Comparison of ENCODE assay signal across 9 cellular contexts in the genomic region with DNA sequence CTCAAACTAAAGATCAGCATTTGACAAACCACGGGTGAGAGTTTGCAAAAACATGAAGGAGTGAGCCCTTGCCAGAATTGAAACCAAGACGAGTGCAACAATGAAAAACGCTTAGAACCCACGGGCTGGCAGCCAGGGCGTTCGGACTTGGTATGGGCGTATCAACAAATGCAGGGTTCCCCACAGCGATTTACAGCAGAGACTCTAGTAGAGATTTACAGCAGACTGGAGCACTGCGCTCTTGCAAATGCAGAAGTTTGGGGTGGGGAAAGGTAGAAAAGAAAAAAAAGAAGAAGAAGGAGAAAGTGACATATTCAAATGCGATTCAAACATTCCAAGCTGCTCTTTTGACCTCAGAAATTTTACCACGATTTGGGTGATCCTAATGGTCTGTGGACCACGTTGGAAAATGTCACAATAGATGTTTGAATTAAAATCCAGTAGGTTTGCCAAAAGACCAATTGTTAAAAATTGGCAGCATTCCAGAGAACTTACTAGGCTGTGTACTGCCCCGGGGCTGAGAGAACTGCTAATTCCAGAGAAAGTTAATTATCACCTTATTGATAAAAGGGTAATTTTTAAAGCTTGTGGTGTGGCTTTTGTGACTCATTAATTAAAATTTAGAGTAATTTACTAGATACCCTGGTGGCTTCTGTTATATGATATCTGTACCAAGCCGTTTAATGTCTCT. TPM values are rescaled to one million over a fixed set of nuclear protein-coding genes. Genes with fewer than 3 reads are reported as not detected.
A peak's percentile ranks its signal among the peaks of the same experiment; 100 is the strongest.
DNase-seq lines count a peak whose midpoint lies in the region; ATAC-seq lines count a peak whose summit lies in the region.
"Had no signal": no experiment of that assay in that cellular context is flagged by ENCODE, and none has a peak within 500 bp of the region (broad histone marks: within the 10 kb centered on the region; RNA-seq: fewer than 3 reads in every experiment).

No MANE protein-coding gene starts in this region.

- H3K9me3 Mint-ChIP-seq in T-helper 2 cell treated with Interferon-gamma antibody and Interleukin-4, amounts not matched to agents 5 μg/mL and 100 μg/mL, for 36 hours = no peaks in the 10 kb centered on the region
- peaks cover 0 to 5% (median 0%) of the 10 kb centered on the region in 11 donors for H3K9me3 Mint-ChIP-seq in naive thymus-derived CD4-positive, alpha-beta T cell

- CTCF ChIA-PET in naive thymus-derived CD4-positive, alpha-beta T cell (lab: Charles Lee) = interaction anchor here (0.9 to 6.3 kb wide), 8 partner anchors 12 to 90 kb away, joined by 3 to 67 read pairs (median 5); no protein-coding TSS in a partner anchor

- peak overlapping the region; percentile 93 for H3K4me3 Mint-ChIP-seq in T-helper 2 cell treated with Interferon-gamma antibody and Interleukin-4, amounts not matched to agents 5 μg/mL and 100 μg/mL, for 36 hours
- peak overlapping the region; percentile 85 to 98 (median 95) for H3K4me3 Mint-ChIP-seq in naive thymus-derived CD4-positive, alpha-beta T cell

- H3K9me3 ChIP-seq in duodenal mucosa (ENCODE audit: control insufficient read depth in 1 of 2, low read length in 2 of 2) = no peaks in the 10 kb centered on the region
- no peaks in the 10 kb centered on the region for H3K9me3 ChIP-seq in naive thymus-derived CD4-positive, alpha-beta T cell (ENCODE audit: control insufficient read depth in 2 of 3, low read length in 3 of 3)

- peaks cover 0 to 3% of the 10 kb centered on the region in 2 donors for H3K27me3 ChIP-seq in duodenal mucosa (ENCODE audit: control insufficient read depth in 1 of 2, insufficient read depth in 2 of 2, low read length in 2 of 2)
- H3K27me3 ChIP-seq in naive thymus-derived CD4-positive, alpha-beta T cell (ENCODE audit: control insufficient read depth in 2 of 2, insufficient read depth in 2 of 2, low read length in 2 of 2) = no peaks in the 10 kb centered on the region

- H3K4me1 ChIP-seq in duodenal mucosa (ENCODE audit: control insufficient read depth in 1 of 2, insufficient read depth in 2 of 2, low read length in 2 of 2) = peaks cover 29 to 36% of the 10 kb centered on the region in 2 donors
- H3K4me1 ChIP-seq in naive thymus-derived CD4-positive, alpha-beta T cell (ENCODE audit: control insufficient read depth in 2 of 2, insufficient read depth in 2 of 2, low read length in 2 of 2) = peaks cover 57 to 59% of the 10 kb centered on the region in 2 donors

- no peaks in the 10 kb centered on the region for H3K27me3 Mint-ChIP-seq in T-helper 2 cell treated with Interferon-gamma antibody and Interleukin-4, amounts not matched to agents 5 μg/mL and 100 μg/mL, for 36 hours (ENCODE audit: low read depth)
- no peaks in the 10 kb centered on the region for H3K27me3 Mint-ChIP-seq in naive thymus-derived CD4-positive, alpha-beta T cell

- H3K27ac ChIP-seq in duodenal mucosa (ENCODE audit: low read depth, low read length) = no peak overlapping the region
- peak overlapping the region; percentile 95 for H3K27ac ChIP-seq in naive thymus-derived CD4-positive, alpha-beta T cell (ENCODE audit: low read depth, low read length)

- peaks cover 2% of the 10 kb centered on the region for H3K36me3 Mint-ChIP-seq in T-helper 2 cell treated with Interferon-gamma antibody and Interleukin-4, amounts not matched to agents 5 μg/mL and 100 μg/mL, for 36 hours (ENCODE audit: low read depth)
- peaks cover 0 to 16% (median 8%) of the 10 kb centered on the region in 5 donors for H3K36me3 Mint-ChIP-seq in naive thymus-derived CD4-positive, alpha-beta T cell

- peak overlapping the region; percentile 2 to 24 for H3K9ac ChIP-seq in duodenal mucosa (ENCODE audit: low read depth in 1 of 2, low read length in 2 of 2)

- POLR2A ChIA-PET in naive thymus-derived CD4-positive, alpha-beta T cell (lab: Charles Lee) = interaction anchor here (0.7 to 8.5 kb wide), 16 partner anchors 9 to 122 kb away, joined by 3 to 176 read pairs (median 6); no protein-coding TSS in a partner anchor

- peak overlapping the region; percentile 99 for H3K27ac Mint-ChIP-seq in T-helper 2 cell treated with Interferon-gamma antibody and Interleukin-4, amounts not matched to agents 5 μg/mL and 100 μg/mL, for 36 hours
- H3K27ac Mint-ChIP-seq in naive thymus-derived CD4-positive, alpha-beta T cell = peak overlapping the region; percentile 96 to 100 (median 99)

- peak; percentile 9 for ATAC-seq in naive thymus-derived CD4-positive, alpha-beta T cell
- ATAC-seq in GM18511 (IDR thresholded peaks at IDR 0.05; ENCODE audit: unreplicated experiment) = no peak

- no peaks in the 10 kb centered on the region for H3K36me3 ChIP-seq in duodenal mucosa (ENCODE audit: control insufficient read depth in 1 of 2, insufficient read depth in 2 of 2, low read length in 2 of 2)
- peaks cover 0 to 6% (median 0%) of the 10 kb centered on the region in 3 experiments for H3K36me3 ChIP-seq in naive thymus-derived CD4-positive, alpha-beta T cell (ENCODE audit: control insufficient read depth in 2 of 3, insufficient read depth in 3 of 3, low read length in 3 of 3)

- intact Hi-C loops in naive thymus-derived CD4-positive, alpha-beta T cell (cut with micrococcal nuclease) = loop anchor here (1.0 to 10.0 kb wide), 11 partner anchors 15 to 1634 kb away; a partner anchor contains a TSS

- peaks cover 69% of the 10 kb centered on the region for H3K4me1 Mint-ChIP-seq in T-helper 2 cell treated with Interferon-gamma antibody and Interleukin-4, amounts not matched to agents 5 μg/mL and 100 μg/mL, for 36 hours (ENCODE audit: low read depth)
- peaks cover 45 to 83% (median 81%) of the 10 kb centered on the region in 7 donors for H3K4me1 Mint-ChIP-seq in naive thymus-derived CD4-positive, alpha-beta T cell

- peak; percentile 39 for DNase-seq in NCI-H2107 treated with DMSO at 0.1 percent for 48 hours (lab: John Stamatoyannopoulos, UW; ENCODE audit: unreplicated experiment)
- no peak for DNase-seq in NCI-H2107 (lab: John Stamatoyannopoulos, UW)
- peak; percentile 22 for DNase-seq in T-helper 2 cell treated with Interferon-gamma antibody and Interleukin-4, amounts not matched to agents 5 μg/mL and 100 μg/mL, for 36 hours (ENCODE audit: low spot score)
- DNase-seq in naive thymus-derived CD4-positive, alpha-beta T cell = peak in 8 of 9 donors; percentile 13 to 62 (median 51)
- no peak for DNase-seq in activated CD4-positive, CD25-positive, alpha-beta regulatory T cell (lab: John Stamatoyannopoulos, UW)
- no peak for DNase-seq in SHP77 treated with DMSO at 0.1 percent for 48 hours (lab: John Stamatoyannopoulos, UW)

- peak overlapping the region; percentile 37 to 60 for H3K4me3 ChIP-seq in duodenal mucosa (ENCODE audit: low read depth in 1 of 2, low read length in 2 of 2)
- H3K4me3 ChIP-seq in naive thymus-derived CD4-positive, alpha-beta T cell (ENCODE audit: low read length) = peak overlapping the region; percentile 76

RNA-seq across cellular contexts. Expression of a gene that starts 3.4 kb away (rescaled TPM):
- total RNA-seq in naive thymus-derived CD4-positive, alpha-beta T cell = 10 to 100 TPM; 20.3 to 95.8 (median 63.3) TPM
- 100 to 1,000 TPM in 1 of 2 donors, 10 to 100 TPM in 1; 66.1 to 108 TPM for polyA plus RNA-seq in naive thymus-derived CD4-positive, alpha-beta T cell
- polyA plus RNA-seq: BJ had no signal

Comparison
In these comparisons a context has a peak if more than half of its experiments do, and no peak if none do; other contexts are left out.
1. DNase-seq: peak in NCI-H2107 treated with DMSO at 0.1 percent for 48 hours (single experiment), T-helper 2 cell treated with Interferon-gamma antibody and Interleukin-4, amounts not matched to agents 5 μg/mL and 100 μg/mL, for 36 hours (single experiment) and naive thymus-derived CD4-positive, alpha-beta T cell (8 of 9); none in NCI-H2107 (single experiment), activated CD4-positive, CD25-positive, alpha-beta regulatory T cell (0 of 4) and SHP77 treated with DMSO at 0.1 percent for 48 hours (single experiment).